18 cellular contexts compared by ENCODE assay signal in genomic region chr6:156021746-156022396, GRCh38.
A peak's percentile ranks its signal among the peaks of the same experiment; 100 is the strongest.
DNase-seq lines count a peak whose midpoint lies in the region; ATAC-seq and TF ChIP-seq lines count a peak whose summit lies in the region.
"Had no signal": no experiment of that assay in that cellular context is flagged by ENCODE, and none has a peak within 500 bp of the region (broad histone marks: within the 10 kb centered on the region; RNA-seq: fewer than 3 reads in every experiment).

No MANE protein-coding gene starts in this region.

- peak overlapping the region; percentile 37; the same call in 1 of the 2 replicates for H3K27ac ChIP-seq in PC-3 (ENCODE audit: low read length)
- H3K27ac ChIP-seq in epithelial cell of prostate: peak overlapping the region; percentile 19
- peak overlapping the region in 1 of 2 donors; percentile 17 for H3K27ac ChIP-seq in lung (ENCODE audit: low read depth in 1 of 2, low read length in 1 of 2)
- H3K27ac ChIP-seq in caudate nucleus (ENCODE audit: low read depth, low read length): no peak overlapping the region

- WGBS in lung, 2 donors: 92 to 94% methylated on average over 6 of the region's 6 CpGs

- H3K9me3 ChIP-seq in PC-3 (ENCODE audit: low read length) (no peaks in the 10 kb centered on the region), lung (ENCODE audit: control insufficient read depth in 2 of 2, insufficient read depth in 1 of 2, low read length in 1 of 2) (peaks cover 3% of the 10 kb centered on the region in 2 donors), HAP-1 (no peaks in the 10 kb centered on the region)

- H3K4me3 ChIP-seq in AG09309 (ENCODE audit: control insufficient read depth, low read depth, low read length) (no peak overlapping the region), PC-3 (ENCODE audit: low read length) (no peak overlapping the region), lung (no peak overlapping the region), HAP-1 (no peak overlapping the region)
- H3K4me3 ChIP-seq: dorsolateral prefrontal cortex, GM12878 had no signal

- no peak overlapping the region for H3K9ac ChIP-seq in PC-3 (ENCODE audit: low read length)

- H3K27me3 ChIP-seq in PC-3 (ENCODE audit: low read length): no peaks in the 10 kb centered on the region
- H3K27me3 ChIP-seq in lung (ENCODE audit: control insufficient read depth, insufficient read depth): no peaks in the 10 kb centered on the region
- no peaks in the 10 kb centered on the region for H3K27me3 ChIP-seq in HAP-1 (ENCODE audit: low read depth)

- H4K20me1 ChIP-seq in PC-3 (ENCODE audit: low read length): no peaks in the 10 kb centered on the region

- H3K36me3 ChIP-seq in PC-3 (ENCODE audit: low read depth, low read length): no peaks in the 10 kb centered on the region
- H3K36me3 ChIP-seq in lung (ENCODE audit: control insufficient read depth in 2 of 2, insufficient read depth in 2 of 2, low read length in 2 of 2): no peaks in the 10 kb centered on the region
- H3K36me3 ChIP-seq in HAP-1 (replicated peaks): no peaks in the 10 kb centered on the region

- TF ChIP-seq CTCF in AG09309 (IDR thresholded peaks at IDR 0.05; ENCODE audit: control insufficient read depth, insufficient read depth, low read depth, low read length, missing control alignments) (no peak), PC-3 (conservative IDR thresholded peaks at IDR 0.05; ENCODE audit: low read depth, low read length) (no peak), lung (IDR thresholded peaks at IDR 0.05; ENCODE audit: control extremely low read depth, extremely low read depth) (no peak)

- POLR2A ChIA-PET in PC-3 (lab: Charles Lee; ENCODE audit: unreplicated experiment): no interaction called here

- no peaks in the 10 kb centered on the region for H3K9me2 ChIP-seq in PC-3 (replicated peaks; ENCODE audit: low read length)

- peaks cover 11% of the 10 kb centered on the region for H3K4me1 ChIP-seq in PC-3 (ENCODE audit: insufficient read depth, low read length)
- H3K4me1 ChIP-seq in lung (ENCODE audit: control insufficient read depth in 2 of 2, insufficient read depth in 2 of 2, low read length in 2 of 2): peaks cover 0 to 3% of the 10 kb centered on the region in 2 donors
- H3K4me1 ChIP-seq in HAP-1: no peaks in the 10 kb centered on the region

- H2AFZ ChIP-seq in PC-3 (ENCODE audit: low read length): peak overlapping the region; percentile 53

- no peaks in the 10 kb centered on the region for H3K79me2 ChIP-seq in PC-3 (ENCODE audit: low read length)

- peak overlapping the region; percentile 26; the same call in 1 of the 2 replicates for H3K4me2 ChIP-seq in PC-3 (ENCODE audit: low read length)

- H3F3A ChIP-seq in PC-3 (ENCODE audit: low read length, unreplicated experiment): no peaks in the 10 kb centered on the region

- DNase-seq in AG09309 (ENCODE audit: low read depth): peak; percentile 66
- peak; percentile 59 for DNase-seq in PC-3
- DNase-seq in epithelial cell of prostate (ENCODE audit: low read depth, low spot score): no peak
- no peak for DNase-seq in lung (ENCODE audit: low spot score)
- DNase-seq in caudate nucleus (lab: John Stamatoyannopoulos, UW): no peak
- DNase-seq in SIG-M5 (lab: John Stamatoyannopoulos, UW): no peak
- DNase-seq in HAP-1 (ENCODE audit: low spot score in 2 of 2): no peak
- DNase-seq in SW 1271 (lab: John Stamatoyannopoulos, UW): no peak
- DNase-seq: activated CD8-positive, alpha-beta T cell treated with anti-CD3 and anti-CD28 coated beads for 36 hours; activated naive CD4-positive, alpha-beta T cell treated with Interleukin-2 at 50 U/mL for 16 hours; AML-193; DMS53; dorsolateral prefrontal cortex; glutamatergic neuron; NCI-H345; stimulated activated CD4-positive, alpha-beta T cell treated with anti-CD3 and anti-CD28 coated beads, Interleukin-15, amount 100 ng/mL, for 24 hours; stimulated activated CD8-positive, alpha-beta memory T cell treated with anti-CD3 and anti-CD28 coated beads, Interleukin-4, amount 100 ng/mL, for 48 hours had no signal

- intact Hi-C loops in PC-3 (cut with micrococcal nuclease): no loop called here

- CTCF ChIA-PET in PC-3 (lab: Charles Lee): no interaction called here

- no TSS peak for BruUV-seq in PC-3 (replicated peaks; lab: Mats Ljungman, UMichigan)

- ATAC-seq in PC-3: peak; percentile 80
- peak; percentile 37 for ATAC-seq in lung (ENCODE audit: insufficient read depth, low FRiP score)
- ATAC-seq: activated CD8-positive, alpha-beta T cell treated with anti-CD3 and anti-CD28 coated beads for 36 hours; GM12878 had no signal

- in situ Hi-C loops in HAP-1 (cut with MboI; ENCODE audit: low sequenced_read_pairs): no loop called here

Comparison
In these comparisons a context has a peak if more than half of its experiments do, and no peak if none do; other contexts are left out.
1. DNase-seq: peak in AG09309 (single experiment) and PC-3 (single experiment); none in epithelial cell of prostate (single experiment), lung (single experiment), caudate nucleus (0 of 61), SIG-M5 (single experiment), HAP-1 (0 of 2) and SW 1271 (0 of 2).